12 cellular contexts compared by ENCODE assay signal in genomic region chr1:154466879-154467767, GRCh38. TPM values are rescaled to one million over a fixed set of nuclear protein-coding genes. Genes with fewer than 3 reads are reported as not detected.
DNase-seq lines count a peak whose midpoint lies in the region; ATAC-seq and TF ChIP-seq lines count a peak whose summit lies in the region.
"Had no signal": no experiment of that assay in that cellular context is flagged by ENCODE, and none has a peak within 500 bp of the region (broad histone marks: within the 10 kb centered on the region; RNA-seq: fewer than 3 reads in every experiment).

No MANE protein-coding gene starts in this region.

- POLR2A ChIA-PET in OCI-LY7 (lab: Charles Lee) = interaction anchor here (0.5 to 1.2 kb wide), 3 partner anchors 12 to 32 kb away, joined by 3 to 4 read pairs (median 3); no protein-coding TSS in a partner anchor

- no peaks in the 10 kb centered on the region for H4K20me1 ChIP-seq in OCI-LY7 (ENCODE audit: insufficient read depth, low read length)

- H3K4me2 ChIP-seq in OCI-LY7 (ENCODE audit: low read length) = no peak overlapping the region

- H3K27ac ChIP-seq in cardiac muscle cell (no peak overlapping the region), OCI-LY7 (ENCODE audit: low read depth, low read length, poor library complexity, severe bottlenecking) (no peak overlapping the region), esophagus squamous epithelium (peak overlapping the region in 2 of 4 donors; percentile 7 to 67), gastrocnemius medialis (no peak overlapping the region)

- no peaks in the 10 kb centered on the region for H3K9me2 ChIP-seq in OCI-LY7 (ENCODE audit: insufficient read depth, low read length)

- no peak overlapping the region for H2AFZ ChIP-seq in OCI-LY7 (ENCODE audit: low read length)

- no peak overlapping the region for H3K4me3 ChIP-seq in cardiac muscle cell
- no peak overlapping the region for H3K4me3 ChIP-seq in OCI-LY7 (ENCODE audit: low read depth, low read length, poor library complexity, severe bottlenecking)
- H3K4me3 ChIP-seq in esophagus squamous epithelium = no peak overlapping the region
- no peak overlapping the region for H3K4me3 ChIP-seq in gastrocnemius medialis

- peaks cover 8% of the 10 kb centered on the region for H3K4me1 ChIP-seq in cardiac muscle cell (ENCODE audit: low read depth)
- H3K4me1 ChIP-seq in OCI-LY7 (ENCODE audit: insufficient read depth, low read length, poor library complexity, severe bottlenecking) = no peaks in the 10 kb centered on the region
- H3K4me1 ChIP-seq in esophagus squamous epithelium = peaks cover 13 to 48% (median 18%) of the 10 kb centered on the region in 3 donors
- H3K4me1 ChIP-seq in gastrocnemius medialis = peaks cover 0 to 4% of the 10 kb centered on the region in 2 donors
- H3K4me1 ChIP-seq: Caco-2 had no signal

- no peaks in the 10 kb centered on the region for H3K79me2 ChIP-seq in OCI-LY7 (ENCODE audit: insufficient read depth, low read depth, low read length)

- in situ Hi-C loops in gastrocnemius medialis (cut with MboI; ENCODE audit: low sequenced_read_pairs in 4 of 4) = no loop called here

- no TSS peak for BruUV-seq in OCI-LY7 (replicated peaks; lab: Mats Ljungman, UMichigan)

- H3K27me3 ChIP-seq in cardiac muscle cell (no peaks in the 10 kb centered on the region), esophagus squamous epithelium (no peaks in the 10 kb centered on the region), gastrocnemius medialis (no peaks in the 10 kb centered on the region)

- ATAC-seq in left ventricle myocardium superior (no peak), GM21737 (IDR thresholded peaks at IDR 0.05; ENCODE audit: unreplicated experiment) (no peak), gastrocnemius medialis (no peak)

- intact Hi-C loops in left ventricle myocardium superior (cut with micrococcal nuclease) (no loop called here), OCI-LY7 (cut with micrococcal nuclease; ENCODE audit: unreplicated experiment) (no loop called here), esophagus squamous epithelium (cut with DNase I) (no loop called here), gastrocnemius medialis (cut with DNase I; ENCODE audit: low total_unique reads) (no loop called here)

- 67% methylated on average over 13 to 15 of the region's 15 CpGs for WGBS in esophagus squamous epithelium, 2 donors

- DNase-seq in cardiac muscle cell (ENCODE audit: low read depth in 1 of 2, low spot score in 1 of 2) (no peak), left ventricle myocardium superior (no peak), OCI-LY7 (ENCODE audit: low spot score) (no peak), esophagus squamous epithelium (lab: John Stamatoyannopoulos, UW) (no peak), superior temporal gyrus (ENCODE audit: extremely low spot score) (peak; percentile 29), inferior parietal cortex (ENCODE audit: extremely low spot score) (no peak), gastrocnemius medialis (no peak)
- DNase-seq: activated CD4-positive, CD25-positive, alpha-beta regulatory T cell treated with anti-CD3 and anti-CD28 coated beads, Interleukin-2, amount 50 U/mL, for 72 hours; NK-92 treated with Interleukin-12 subunit alpha and Interleukin-12 subunit beta, amount 100 ng/mL, for 24 hours had no signal

- TF ChIP-seq POLR2A in esophagus squamous epithelium (IDR thresholded peaks at IDR 0.05) = no peak
- TF ChIP-seq POLR2A in gastrocnemius medialis (IDR thresholded peaks at IDR 0.05) = no peak

- TF ChIP-seq CTCF in cardiac muscle cell (IDR thresholded peaks at IDR 0.05; ENCODE audit: low read depth, low read length) (peak; percentile 28), OCI-LY7 (conservative IDR thresholded peaks at IDR 0.05; ENCODE audit: low read length) (peak; percentile 37; the same call in 1 of the 2 replicates), esophagus squamous epithelium (IDR thresholded peaks at IDR 0.05) (peak in 4 of 6 experiments; percentile 9 to 28 (median 18)), gastrocnemius medialis (IDR thresholded peaks at IDR 0.05 in 4 of 5, conservative IDR thresholded peaks at IDR 0.05 in 1 of 5) (no peak)

- no peaks in the 10 kb centered on the region for H3K36me3 ChIP-seq in cardiac muscle cell
- H3K36me3 ChIP-seq in OCI-LY7 (ENCODE audit: insufficient read depth, low read length) = no peaks in the 10 kb centered on the region
- peaks cover 0 to 27% (median 5%) of the 10 kb centered on the region in 3 donors for H3K36me3 ChIP-seq in esophagus squamous epithelium
- peaks cover 0 to 42% of the 10 kb centered on the region in 2 donors for H3K36me3 ChIP-seq in gastrocnemius medialis

- CTCF ChIA-PET in OCI-LY7 (lab: Charles Lee; ENCODE audit: unreplicated experiment) = interaction anchor here (0.9 kb wide), 1 partner anchor 80 kb away, joined by 4 read pairs; no protein-coding TSS in a partner anchor

- no peaks in the 10 kb centered on the region for H3K9me3 ChIP-seq in cardiac muscle cell (ENCODE audit: low read depth)
- no peaks in the 10 kb centered on the region for H3K9me3 ChIP-seq in OCI-LY7 (ENCODE audit: low read length)
- H3K9me3 ChIP-seq in esophagus squamous epithelium = no peaks in the 10 kb centered on the region
- no peaks in the 10 kb centered on the region for H3K9me3 ChIP-seq in gastrocnemius medialis
- H3K9me3 ChIP-seq: Caco-2 had no signal

RNA-seq across cellular contexts. Expression of gene TDRD10, which starts 34.9 kb away (rescaled TPM):
- total RNA-seq in cardiac muscle cell = 0.51 and 0.53 TPM in 2 replicates
- 0.54 and 1.0 TPM in 2 replicates for polyA plus RNA-seq in cardiac muscle cell
- total RNA-seq in left ventricle myocardium superior = 1.9 TPM
- 0.13 TPM in 1 of 2 replicates, not detected in the other for total RNA-seq in OCI-LY7 (2014; rRNA removed; shearing (Covaris generic))
- not detected in 2 replicates for total RNA-seq in OCI-LY7 (2022)
- total RNA-seq in esophagus squamous epithelium = 1 to 10 TPM in 1 of 4 donors, under 1 TPM in 1, not detected in 2; 0.26 to 2.7 TPM
- total RNA-seq in gastrocnemius medialis = 1 to 10 TPM in 1 of 4 donors, under 1 TPM in 3; 0.61 to 4.2 (median 0.62) TPM
- total RNA-seq: Caco-2, neural crest cell had no signal

RNA-seq across cellular contexts. Expression of gene SHE, which starts 35.1 kb away (rescaled TPM):
- total RNA-seq in cardiac muscle cell (2.1 and 2.7 TPM in 2 replicates), left ventricle myocardium superior (10.2 TPM), OCI-LY7 (2022) (not detected in 2 replicates), esophagus squamous epithelium (10 to 100 TPM in 1 of 4 donors, 1 to 10 TPM in 1, under 1 TPM in 2; 0.19 to 13.4 (median 4.1) TPM), gastrocnemius medialis (1 to 10 TPM; 5.0 to 6.9 (median 6.2) TPM)
- 1.7 and 2.0 TPM in 2 replicates for polyA plus RNA-seq in cardiac muscle cell
- not detected in 2 replicates for total RNA-seq in OCI-LY7 (2014; rRNA removed; shearing (Covaris generic))
- total RNA-seq: Caco-2 had no signal

Comparison
In these comparisons a context has a peak if more than half of its experiments do, and no peak if none do; other contexts are left out.
1. CTCF ChIP-seq: peak in cardiac muscle cell (single experiment), OCI-LY7 (single experiment) and esophagus squamous epithelium (4 of 6); none in gastrocnemius medialis (0 of 5).